9 cellular contexts compared by ENCODE assay signal in genomic region chr19:14435320-14436050, GRCh38. TPM values are rescaled to one million over a fixed set of nuclear protein-coding genes. Genes with fewer than 3 reads are reported as not detected.
DNase-seq lines count a peak whose midpoint lies in the region; TF ChIP-seq lines count a peak whose summit lies in the region.
"Had no signal": no experiment of that assay in that cellular context is flagged by ENCODE, and none has a peak within 500 bp of the region (broad histone marks: within the 10 kb centered on the region; RNA-seq: fewer than 3 reads in every experiment).

No MANE protein-coding gene starts in this region.

- peaks cover 7% of the 10 kb centered on the region for H3K36me3 Mint-ChIP-seq in activated CD4-positive, alpha-beta T cell treated with anti-CD3 and anti-CD28 coated beads, Interleukin-2, amount 10 ng/mL, durations not matched to agents 24 days and 14 days (ENCODE audit: low read depth)

- H3K27me3 Mint-ChIP-seq in activated CD4-positive, alpha-beta T cell treated with anti-CD3 and anti-CD28 coated beads, Interleukin-2, amount 10 ng/mL, durations not matched to agents 24 days and 14 days, result peaks cover 9% of the 10 kb centered on the region

- H3K4me1 ChIP-seq in ascending aorta (peaks cover 3 to 19% of the 10 kb centered on the region in 2 donors), liver (ENCODE audit: control insufficient read depth in 4 of 4, insufficient read depth in 4 of 4, low read length in 3 of 4) (peaks cover 6 to 36% (median 19%) of the 10 kb centered on the region in 4 donors)

- no peak overlapping the region for H3K9ac ChIP-seq in liver (ENCODE audit: low read depth in 1 of 2, low read length in 2 of 2)

- peaks cover 0 to 4% of the 10 kb centered on the region in 2 donors for H3K36me3 ChIP-seq in ascending aorta
- no peaks in the 10 kb centered on the region for H3K36me3 ChIP-seq in liver (ENCODE audit: control insufficient read depth in 4 of 4, insufficient read depth in 3 of 4, low read depth in 1 of 4, low read length in 3 of 4)

- H3K9me3 Mint-ChIP-seq in activated CD4-positive, alpha-beta T cell treated with anti-CD3 and anti-CD28 coated beads, Interleukin-2, amount 10 ng/mL, durations not matched to agents 24 days and 14 days, result no peaks in the 10 kb centered on the region

- intact Hi-C loops in activated CD4-positive, alpha-beta T cell treated with anti-CD3 and anti-CD28 coated beads, Interleukin-2, amount 10 ng/mL, durations not matched to agents 24 days and 14 days (cut with micrococcal nuclease), result no loop called here
- intact Hi-C loops in ascending aorta (cut with DNase I), result loop anchor here (2.0 kb wide), 1 partner anchor 73 kb away; no protein-coding TSS in a partner anchor

- H3K4me3 Mint-ChIP-seq in activated CD4-positive, alpha-beta T cell treated with anti-CD3 and anti-CD28 coated beads, Interleukin-2, amount 10 ng/mL, durations not matched to agents 24 days and 14 days, result peak overlapping the region; percentile 83

- H3K4me1 Mint-ChIP-seq in activated CD4-positive, alpha-beta T cell treated with anti-CD3 and anti-CD28 coated beads, Interleukin-2, amount 10 ng/mL, durations not matched to agents 24 days and 14 days, result peaks cover 49% of the 10 kb centered on the region

- no peak for DNase-seq in activated CD4-positive, alpha-beta T cell treated with anti-CD3 and anti-CD28 coated beads, Interleukin-2, amount 10 ng/mL, durations not matched to agents 24 days and 14 days
- DNase-seq in activated CD4-positive, alpha-beta T cell treated with anti-CD3 and anti-CD28 coated beads for 48 hours, result no peak
- DNase-seq in ascending aorta (ENCODE audit: low spot score in 2 of 2) (no peak), iPS-NIHi7 (ENCODE audit: extremely low spot score) (no peak), NCI-H187 treated with DMSO at 0.1 percent for 48 hours (lab: John Stamatoyannopoulos, UW) (no peak), T-helper 9 cell (no peak)

- H3K9me3 ChIP-seq in ascending aorta (no peaks in the 10 kb centered on the region), liver (ENCODE audit: control insufficient read depth in 4 of 4, low read length in 3 of 4) (no peaks in the 10 kb centered on the region)

- peak overlapping the region; percentile 65 to 78 for H3K27ac ChIP-seq in ascending aorta
- H3K27ac ChIP-seq in liver (ENCODE audit: low read depth in 1 of 2, low read length in 2 of 2), result peak overlapping the region; percentile 14 to 27
- peak overlapping the region; percentile 27 for H3K27ac ChIP-seq in temporal lobe (ENCODE audit: low read depth, low read length)

- 74% methylated on average over 17 of the region's 17 CpGs for WGBS in liver

- peak overlapping the region; percentile 74 for H3K27ac Mint-ChIP-seq in activated CD4-positive, alpha-beta T cell treated with anti-CD3 and anti-CD28 coated beads, Interleukin-2, amount 10 ng/mL, durations not matched to agents 24 days and 14 days

- TF ChIP-seq RAD21 in liver (IDR thresholded peaks at IDR 0.05), result no peak

- no peaks in the 10 kb centered on the region for H3K27me3 ChIP-seq in ascending aorta
- no peaks in the 10 kb centered on the region for H3K27me3 ChIP-seq in liver (ENCODE audit: control insufficient read depth in 4 of 4, insufficient read depth in 4 of 4, low read length in 3 of 4)

- TF ChIP-seq CTCF in ascending aorta (IDR thresholded peaks at IDR 0.05), result no peak
- no peak for TF ChIP-seq CTCF in liver (IDR thresholded peaks at IDR 0.05; ENCODE audit: low read depth, low read length, missing input control)

- no peak overlapping the region for H3K4me3 ChIP-seq in ascending aorta
- no peak overlapping the region for H3K4me3 ChIP-seq in liver (ENCODE audit: low read depth in 1 of 3, low read length in 3 of 3)

TF ChIP-seq in liver, 16 proteins besides CTCF, POLR2A, EP300 and RAD21:
- TF ChIP-seq HNF4A (conservative IDR thresholded peaks at IDR 0.05) (no peak), RXRA (IDR thresholded peaks at IDR 0.05) (no peak), FOXA1 (IDR thresholded peaks at IDR 0.05) (no peak), YY1 (IDR thresholded peaks at IDR 0.05) (no peak), HNF4G (IDR thresholded peaks at IDR 0.05) (no peak), NR2F2 (IDR thresholded peaks at IDR 0.05) (no peak), JUND (IDR thresholded peaks at IDR 0.05) (no peak), FOXA2 (IDR thresholded peaks at IDR 0.05) (no peak), SP1 (IDR thresholded peaks at IDR 0.05) (no peak), ZBTB33 (IDR thresholded peaks at IDR 0.05) (no peak), EGR1 (IDR thresholded peaks at IDR 0.05; ENCODE audit: low read depth in 2 of 2) (no peak), TAF1 (conservative IDR thresholded peaks at IDR 0.05) (no peak), GABPA (IDR thresholded peaks at IDR 0.05 in 1 of 2, conservative IDR thresholded peaks at IDR 0.05 in 1 of 2) (no peak)
- TF ChIP-seq, protein P1, sequence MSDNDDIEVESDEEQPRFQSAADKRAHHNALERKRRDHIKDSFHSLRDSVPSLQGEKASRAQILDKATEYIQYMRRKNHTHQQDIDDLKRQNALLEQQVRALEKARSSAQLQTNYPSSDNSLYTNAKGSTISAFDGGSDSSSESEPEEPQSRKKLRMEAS (IDR thresholded peaks at IDR 0.05), result no peak
- TF ChIP-seq, protein P2, sequence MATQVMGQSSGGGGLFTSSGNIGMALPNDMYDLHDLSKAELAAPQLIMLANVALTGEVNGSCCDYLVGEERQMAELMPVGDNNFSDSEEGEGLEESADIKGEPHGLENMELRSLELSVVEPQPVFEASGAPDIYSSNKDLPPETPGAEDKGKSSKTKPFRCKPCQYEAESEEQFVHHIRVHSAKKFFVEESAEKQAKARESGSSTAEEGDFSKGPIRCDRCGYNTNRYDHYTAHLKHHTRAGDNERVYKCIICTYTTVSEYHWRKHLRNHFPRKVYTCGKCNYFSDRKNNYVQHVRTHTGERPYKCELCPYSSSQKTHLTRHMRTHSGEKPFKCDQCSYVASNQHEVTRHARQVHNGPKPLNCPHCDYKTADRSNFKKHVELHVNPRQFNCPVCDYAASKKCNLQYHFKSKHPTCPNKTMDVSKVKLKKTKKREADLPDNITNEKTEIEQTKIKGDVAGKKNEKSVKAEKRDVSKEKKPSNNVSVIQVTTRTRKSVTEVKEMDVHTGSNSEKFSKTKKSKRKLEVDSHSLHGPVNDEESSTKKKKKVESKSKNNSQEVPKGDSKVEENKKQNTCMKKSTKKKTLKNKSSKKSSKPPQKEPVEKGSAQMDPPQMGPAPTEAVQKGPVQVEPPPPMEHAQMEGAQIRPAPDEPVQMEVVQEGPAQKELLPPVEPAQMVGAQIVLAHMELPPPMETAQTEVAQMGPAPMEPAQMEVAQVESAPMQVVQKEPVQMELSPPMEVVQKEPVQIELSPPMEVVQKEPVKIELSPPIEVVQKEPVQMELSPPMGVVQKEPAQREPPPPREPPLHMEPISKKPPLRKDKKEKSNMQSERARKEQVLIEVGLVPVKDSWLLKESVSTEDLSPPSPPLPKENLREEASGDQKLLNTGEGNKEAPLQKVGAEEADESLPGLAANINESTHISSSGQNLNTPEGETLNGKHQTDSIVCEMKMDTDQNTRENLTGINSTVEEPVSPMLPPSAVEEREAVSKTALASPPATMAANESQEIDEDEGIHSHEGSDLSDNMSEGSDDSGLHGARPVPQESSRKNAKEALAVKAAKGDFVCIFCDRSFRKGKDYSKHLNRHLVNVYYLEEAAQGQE (IDR thresholded peaks at IDR 0.05), result no peak
- TF ChIP-seq, protein P3, sequence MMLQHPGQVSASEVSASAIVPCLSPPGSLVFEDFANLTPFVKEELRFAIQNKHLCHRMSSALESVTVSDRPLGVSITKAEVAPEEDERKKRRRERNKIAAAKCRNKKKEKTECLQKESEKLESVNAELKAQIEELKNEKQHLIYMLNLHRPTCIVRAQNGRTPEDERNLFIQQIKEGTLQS (IDR thresholded peaks at IDR 0.05), result no peak

RNA-seq across cellular contexts. Expression of gene PKN1, which starts 2.4 kb away (rescaled TPM):
- total RNA-seq in activated CD4-positive, alpha-beta T cell treated with anti-CD3 and anti-CD28 coated beads, Interleukin-2, amount 10 ng/mL, durations not matched to agents 24 days and 14 days, result 172 and 180 TPM in 2 replicates
- total RNA-seq in ascending aorta (231 TPM), liver (10 to 100 TPM; 24.8 to 41.6 TPM), temporal lobe (79.4 TPM)
- 10 to 100 TPM; 13.7 to 19.8 TPM for polyA plus RNA-seq in liver

RNA-seq across cellular contexts. Expression of gene DDX39A, which starts 16.3 kb away (rescaled TPM):
- 274 and 280 TPM in 2 replicates for total RNA-seq in activated CD4-positive, alpha-beta T cell treated with anti-CD3 and anti-CD28 coated beads, Interleukin-2, amount 10 ng/mL, durations not matched to agents 24 days and 14 days
- total RNA-seq in ascending aorta (83.4 TPM), liver (10 to 100 TPM; 34.6 to 54.7 TPM), temporal lobe (23.1 TPM)
- polyA plus RNA-seq in liver, result 10 to 100 TPM; 24.9 to 36.1 TPM

RNA-seq across cellular contexts. Expression of gene PTGER1, which starts 39.7 kb away (rescaled TPM):
- total RNA-seq in activated CD4-positive, alpha-beta T cell treated with anti-CD3 and anti-CD28 coated beads, Interleukin-2, amount 10 ng/mL, durations not matched to agents 24 days and 14 days, result 0.78 and 1.1 TPM in 2 replicates
- total RNA-seq in ascending aorta (17.1 TPM), liver (under 1 TPM in 1 of 2 donors, not detected in 1; 0.42 TPM), temporal lobe (not detected)
- polyA plus RNA-seq in liver, result under 1 TPM; 0.15 to 0.22 TPM
- total RNA-seq: mononuclear cell had no signal

RNA-seq across cellular contexts. Expression of gene ADGRE5, which starts 54.2 kb away (rescaled TPM):
- 206 and 209 TPM in 2 replicates for total RNA-seq in activated CD4-positive, alpha-beta T cell treated with anti-CD3 and anti-CD28 coated beads, Interleukin-2, amount 10 ng/mL, durations not matched to agents 24 days and 14 days
- 201 TPM for total RNA-seq in ascending aorta
- total RNA-seq in liver, result 10 to 100 TPM; 11.3 to 20.4 TPM
- 10 to 100 TPM in 1 of 2 donors, 1 to 10 TPM in 1; 7.0 to 17.0 TPM for polyA plus RNA-seq in liver
- total RNA-seq in temporal lobe, result 0.98 TPM

Comparison
In these comparisons a context has a peak if more than half of its experiments do, and no peak if none do; other contexts are left out.
1. H3K27ac ChIP-seq: peak in every context shown above with its lines; median percentile 72 in ascending aorta; 27 in temporal lobe; 20 in liver.